Comparison of ENCODE assay signal across 1 cellular context in genomic region chr2:9178905-9179571, GRCh38.
TF ChIP-seq lines count a peak whose summit lies in the region.

No MANE protein-coding gene starts in this region.

TF ChIP-seq in HepG2, 621 proteins besides CTCF, POLR2A, EP300 and RAD21 (continued from another document and continues in another):
- TF ChIP-seq ZNF407 (CRISPR knock-in tag; IDR thresholded peaks at IDR 0.05; ENCODE audit: not compliant biosample characterization) (no peak), ZNF7 (CRISPR knock-in tag; IDR thresholded peaks at IDR 0.05) (no peak), ZNF205 (CRISPR knock-in tag; IDR thresholded peaks at IDR 0.05) (no peak), ZFP82 (CRISPR knock-in tag; IDR thresholded peaks at IDR 0.05; ENCODE audit: borderline replicate concordance) (no peak), BRCA1 (CRISPR knock-in tag; IDR thresholded peaks at IDR 0.05) (no peak), GABPA (IDR thresholded peaks at IDR 0.05; ENCODE audit: low read depth, low read length) (no peak), GABPA (CRISPR knock-in tag; IDR thresholded peaks at IDR 0.05; ENCODE audit: low read depth) (peak; percentile 46), FOXA3 (CRISPR knock-in tag; IDR thresholded peaks at IDR 0.05) (0 out of 2 replicates have a peak, but pooled peaks have one; percentile 43), NKX3-1 (CRISPR knock-in tag; IDR thresholded peaks at IDR 0.05) (peak; percentile 59; the same call in 1 of the 2 replicates), PTBP1 (IDR thresholded peaks at IDR 0.05; ENCODE audit: low read depth, low read length, poor library complexity, severe bottlenecking) (no peak), RARA (CRISPR knock-in tag; IDR thresholded peaks at IDR 0.05) (0 out of 2 replicates have a peak, but pooled peaks have one; percentile 12), ZBTB43 (CRISPR knock-in tag; conservative IDR thresholded peaks at IDR 0.05) (0 out of 2 replicates have a peak, but pooled peaks have one; percentile 57), FOSL1 (CRISPR knock-in tag; IDR thresholded peaks at IDR 0.05; ENCODE audit: borderline replicate concordance) (peak; percentile 55; the same call in 1 of the 2 replicates), FOXK1 (CRISPR knock-in tag; IDR thresholded peaks at IDR 0.05; ENCODE audit: borderline replicate concordance, low read depth) (peak; percentile 72; the same call in 1 of the 2 replicates), MTA1 (CRISPR knock-in tag; IDR thresholded peaks at IDR 0.05; ENCODE audit: borderline replicate concordance) (no peak), NFE2L1 (CRISPR knock-in tag; IDR thresholded peaks at IDR 0.05; ENCODE audit: borderline replicate concordance) (no peak), NFIB (CRISPR knock-in tag; IDR thresholded peaks at IDR 0.05; ENCODE audit: borderline replicate concordance) (no peak), ZSCAN25 (CRISPR knock-in tag; IDR thresholded peaks at IDR 0.05) (no peak), DRAP1 (CRISPR knock-in tag; IDR thresholded peaks at IDR 0.05) (peak; percentile 30; the same call in 1 of the 2 replicates), ETV5 (CRISPR knock-in tag; IDR thresholded peaks at IDR 0.05; ENCODE audit: borderline replicate concordance) (peak; percentile 61; the same call in 1 of the 2 replicates), ZNF224 (CRISPR knock-in tag; IDR thresholded peaks at IDR 0.05) (no peak), CHD2 (IDR thresholded peaks at IDR 0.05; ENCODE audit: low read depth, low read length) (no peak), ZNF775 (CRISPR knock-in tag; IDR thresholded peaks at IDR 0.05; ENCODE audit: borderline replicate concordance) (no peak), ZBTB20 (CRISPR knock-in tag; IDR thresholded peaks at IDR 0.05; ENCODE audit: borderline replicate concordance, low read depth) (0 out of 2 replicates have a peak, but pooled peaks have one; percentile 18), SOX6 (IDR thresholded peaks at IDR 0.05) (no peak), SOX6 (CRISPR knock-in tag; IDR thresholded peaks at IDR 0.05) (peak; percentile 45; the same call in 1 of the 2 replicates), CREM (IDR thresholded peaks at IDR 0.05) (peak; percentile 32; the same call in 1 of the 2 replicates), CREM (CRISPR knock-in tag; IDR thresholded peaks at IDR 0.05) (no peak), ERF (CRISPR knock-in tag; IDR thresholded peaks at IDR 0.05) (peak; percentile 71; the same call in 1 of the 2 replicates), ZNF354B (CRISPR knock-in tag; IDR thresholded peaks at IDR 0.05) (no peak), ZNF644 (CRISPR knock-in tag; IDR thresholded peaks at IDR 0.05; ENCODE audit: low read depth) (no peak), BCL6 (CRISPR knock-in tag; IDR thresholded peaks at IDR 0.05) (peak; percentile 47), ATM (IDR thresholded peaks at IDR 0.05; ENCODE audit: borderline replicate concordance) (no peak), ZNF816 (CRISPR knock-in tag; IDR thresholded peaks at IDR 0.05; ENCODE audit: borderline replicate concordance) (0 out of 2 replicates have a peak, but pooled peaks have one; percentile 39), MXI1 (IDR thresholded peaks at IDR 0.05; ENCODE audit: borderline replicate concordance, low read depth, low read length) (no peak; the same call in 2 of the 3 replicates), DNMT1 (CRISPR knock-in tag; IDR thresholded peaks at IDR 0.05) (no peak), ZNF362 (CRISPR knock-in tag; IDR thresholded peaks at IDR 0.05; ENCODE audit: borderline replicate concordance) (peak; percentile 38; the same call in 1 of the 2 replicates), ZGPAT (CRISPR knock-in tag; IDR thresholded peaks at IDR 0.05) (peak; percentile 57; the same call in 1 of the 2 replicates), HMG20A (CRISPR knock-in tag; IDR thresholded peaks at IDR 0.05; ENCODE audit: borderline replicate concordance) (peak; percentile 63; the same call in 1 of the 2 replicates), EHMT2 (IDR thresholded peaks at IDR 0.05; ENCODE audit: borderline replicate concordance, low read depth, low read length) (no peak), ZNF703 (CRISPR knock-in tag; IDR thresholded peaks at IDR 0.05; ENCODE audit: borderline replicate concordance) (no peak)
- TF ChIP-seq, protein P1, sequence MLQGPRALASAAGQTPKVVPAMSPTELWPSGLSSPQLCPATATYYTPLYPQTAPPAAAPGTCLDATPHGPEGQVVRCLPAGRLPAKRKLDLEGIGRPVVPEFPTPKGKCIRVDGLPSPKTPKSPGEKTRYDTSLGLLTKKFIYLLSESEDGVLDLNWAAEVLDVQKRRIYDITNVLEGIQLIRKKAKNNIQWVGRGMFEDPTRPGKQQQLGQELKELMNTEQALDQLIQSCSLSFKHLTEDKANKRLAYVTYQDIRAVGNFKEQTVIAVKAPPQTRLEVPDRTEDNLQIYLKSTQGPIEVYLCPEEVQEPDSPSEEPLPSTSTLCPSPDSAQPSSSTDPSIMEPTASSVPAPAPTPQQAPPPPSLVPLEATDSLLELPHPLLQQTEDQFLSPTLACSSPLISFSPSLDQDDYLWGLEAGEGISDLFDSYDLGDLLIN (CRISPR knock-in tag; IDR thresholded peaks at IDR 0.05; ENCODE audit: borderline replicate concordance): no peak
- TF ChIP-seq, protein P2, sequence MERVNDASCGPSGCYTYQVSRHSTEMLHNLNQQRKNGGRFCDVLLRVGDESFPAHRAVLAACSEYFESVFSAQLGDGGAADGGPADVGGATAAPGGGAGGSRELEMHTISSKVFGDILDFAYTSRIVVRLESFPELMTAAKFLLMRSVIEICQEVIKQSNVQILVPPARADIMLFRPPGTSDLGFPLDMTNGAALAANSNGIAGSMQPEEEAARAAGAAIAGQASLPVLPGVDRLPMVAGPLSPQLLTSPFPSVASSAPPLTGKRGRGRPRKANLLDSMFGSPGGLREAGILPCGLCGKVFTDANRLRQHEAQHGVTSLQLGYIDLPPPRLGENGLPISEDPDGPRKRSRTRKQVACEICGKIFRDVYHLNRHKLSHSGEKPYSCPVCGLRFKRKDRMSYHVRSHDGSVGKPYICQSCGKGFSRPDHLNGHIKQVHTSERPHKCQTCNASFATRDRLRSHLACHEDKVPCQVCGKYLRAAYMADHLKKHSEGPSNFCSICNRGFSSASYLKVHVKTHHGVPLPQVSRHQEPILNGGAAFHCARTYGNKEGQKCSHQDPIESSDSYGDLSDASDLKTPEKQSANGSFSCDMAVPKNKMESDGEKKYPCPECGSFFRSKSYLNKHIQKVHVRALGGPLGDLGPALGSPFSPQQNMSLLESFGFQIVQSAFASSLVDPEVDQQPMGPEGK (CRISPR knock-in tag; IDR thresholded peaks at IDR 0.05): peak; percentile 39; the same call in 1 of the 2 replicates
